In genomic region chr21:34243562-34243961, GRCh38 we compare ENCODE assay signal across 8 cellular contexts.
DNase-seq lines count a peak whose midpoint lies in the region; ATAC-seq and TF ChIP-seq lines count a peak whose summit lies in the region.

No MANE protein-coding gene starts in this region.

- no peaks in the 10 kb centered on the region for H3K79me1 ChIP-seq in IMR-90 (ENCODE audit: low read depth in 1 of 2, low read length in 2 of 2)

- no peak overlapping the region for H2AK9ac ChIP-seq in IMR-90 (replicated peaks; ENCODE audit: low read depth, low read length, poor library complexity)

- TF ChIP-seq POLR2A in IMR-90 (IDR thresholded peaks at IDR 0.05; ENCODE audit: low read depth, low read length) = no peak

- intact Hi-C loops in IMR-90 (cut with micrococcal nuclease) = loop anchor here (1.0 kb wide), 1 partner anchor 319 kb away; no protein-coding TSS in a partner anchor

- WGBS in IMR-90 (ENCODE audit: extremely low coverage in 2 of 2, insufficient read length in 1 of 2), 2 experiments = no CpG with 5 or more reads among the region's 1 CpG

- in situ Hi-C loops in IMR-90 (cut with MboI; ENCODE audit: low sequenced_read_pairs) = no loop called here

- H3K9me3 ChIP-seq in DND-41 (ENCODE audit: insufficient read depth, low read length, severe bottlenecking) (peaks cover 10% of the 10 kb centered on the region), IMR-90 (ENCODE audit: control insufficient read depth, insufficient read depth, low read length) (peaks cover 13% of the 10 kb centered on the region)

- no peak overlapping the region for H2AK5ac ChIP-seq in IMR-90 (ENCODE audit: low read depth, low read length)

- H2BK15ac ChIP-seq in IMR-90 (ENCODE audit: low read depth, low read length) = no peak overlapping the region

- H3K9me1 ChIP-seq in IMR-90 (ENCODE audit: insufficient read depth, low read length) = no peaks in the 10 kb centered on the region

- peak; percentile 67 for TF ChIP-seq CTCF in DND-41 (IDR thresholded peaks at IDR 0.05; ENCODE audit: borderline replicate concordance, extremely low read depth, low read length, poor library complexity, severe bottlenecking)
- peak; percentile 47 for TF ChIP-seq CTCF in IMR-90 (conservative IDR thresholded peaks at IDR 0.05; ENCODE audit: low read depth, low read length)

- H3K27me3 ChIP-seq in DND-41 (ENCODE audit: insufficient read depth, low read length, poor library complexity) (no peaks in the 10 kb centered on the region), IMR-90 (ENCODE audit: control insufficient read depth, insufficient read depth, low read length) (peaks cover 41% of the 10 kb centered on the region)

- dilution Hi-C loops in IMR-90 (cut with HindIII; ENCODE audit: low sequenced_read_pairs, unreplicated experiment) = no loop called here

- POLR2A ChIA-PET in IMR-90 (lab: Charles Lee; ENCODE audit: unreplicated experiment) = no interaction called here

- H3K36me3 ChIP-seq in DND-41 (ENCODE audit: insufficient read depth, low read length) (no peaks in the 10 kb centered on the region), IMR-90 (ENCODE audit: control insufficient read depth, insufficient read depth, low read length) (no peaks in the 10 kb centered on the region)

- H2BK120ac ChIP-seq in IMR-90 (ENCODE audit: low read depth, low read length) = no peak overlapping the region

- H3K4me2 ChIP-seq in DND-41 (ENCODE audit: insufficient read depth, low read length) = no peak overlapping the region
- H3K4me2 ChIP-seq in IMR-90 (ENCODE audit: low read depth, low read length) = no peak overlapping the region

- no peaks in the 10 kb centered on the region for H3K4me1 ChIP-seq in DND-41 (ENCODE audit: insufficient read depth, low read length)
- H3K4me1 ChIP-seq in IMR-90 (ENCODE audit: control insufficient read depth, insufficient read depth, low read length) = no peaks in the 10 kb centered on the region

- no peak overlapping the region for H2BK5ac ChIP-seq in IMR-90 (ENCODE audit: low read depth, low read length, poor library complexity, severe bottlenecking)

- H4K8ac ChIP-seq in IMR-90 (ENCODE audit: low read depth in 2 of 2, low read length in 2 of 2) = no peak overlapping the region

- no peak overlapping the region for H3K27ac ChIP-seq in DND-41 (ENCODE audit: low read length)
- no peak overlapping the region for H3K27ac ChIP-seq in IMR-90 (ENCODE audit: insufficient read depth, low read length)

- no peaks in the 10 kb centered on the region for H4K20me1 ChIP-seq in DND-41 (ENCODE audit: insufficient read depth, low read length)
- H4K20me1 ChIP-seq in IMR-90 (ENCODE audit: insufficient read depth, low read length) = no peaks in the 10 kb centered on the region

- H4K91ac ChIP-seq in IMR-90 (ENCODE audit: insufficient read depth, low read depth, low read length) = no peak overlapping the region

- no peak overlapping the region for H2AFZ ChIP-seq in DND-41 (ENCODE audit: low read depth, low read length)
- H2AFZ ChIP-seq in IMR-90 (replicated peaks; ENCODE audit: low read length, poor library complexity) = no peak overlapping the region

- CTCF ChIA-PET in IMR-90 (lab: Yijun Ruan, JAX) = no interaction called here

- no peak overlapping the region for H3K56ac ChIP-seq in IMR-90 (ENCODE audit: extremely low read depth, insufficient read depth, low read length)

- BruUV-seq in IMR-90 (replicated peaks; lab: Mats Ljungman, UMichigan) = no TSS peak

- H3K4ac ChIP-seq in IMR-90 (ENCODE audit: low read depth, low read length) = no peak overlapping the region

- no peak overlapping the region for H4K5ac ChIP-seq in IMR-90 (ENCODE audit: low read depth, low read length)

- no peaks in the 10 kb centered on the region for H3K79me2 ChIP-seq in DND-41 (ENCODE audit: insufficient read depth, low read length)

- peak; percentile 61; the same call in 2 of the 3 replicates for ATAC-seq in DND-41 (ENCODE audit: insufficient read depth, low read depth)
- no peak for ATAC-seq in IMR-90 (ENCODE audit: low read depth)

- peak; percentile 58 for TF ChIP-seq RAD21 in IMR-90 (IDR thresholded peaks at IDR 0.05; ENCODE audit: low read length)

- no peak overlapping the region for H3K4me3 ChIP-seq in DND-41 (ENCODE audit: low read depth in 1 of 2, low read length in 2 of 2)
- no peak overlapping the region for H3K4me3 ChIP-seq in IMR-90 (ENCODE audit: insufficient read depth, low read depth, low read length)

- H3K14ac ChIP-seq in IMR-90 (replicated peaks; ENCODE audit: low read depth, low read length) = no peak overlapping the region

- H2BK20ac ChIP-seq in IMR-90 (ENCODE audit: low read depth, low read length) = no peak overlapping the region

- H3K18ac ChIP-seq in IMR-90 (ENCODE audit: low read depth, low read length) = no peak overlapping the region

- H3K23ac ChIP-seq in IMR-90 (ENCODE audit: low read depth, low read length) = no peak overlapping the region

- DNase-seq in DND-41 = peak; percentile 37
- DNase-seq in IMR-90 = peak; percentile 11
- peak; percentile 21 for DNase-seq in UCSD-AML1 (lab: John Stamatoyannopoulos, UW; ENCODE audit: unreplicated experiment)
- peak; percentile 12 for DNase-seq in hepatic stellate cell (ENCODE audit: low spot score)
- DNase-seq in NCI-H2081 treated with DMSO at 0.1 percent for 48 hours (lab: John Stamatoyannopoulos, UW) = no peak
- DNase-seq in pons (ENCODE audit: low spot score) = no peak
- no peak for DNase-seq in activated CD8-positive, alpha-beta memory T cell treated with anti-CD3 and anti-CD28 coated beads, Interleukin-2, amount 50 U/mL, for 4 hours
- DNase-seq in germinal center (ENCODE audit: low spot score) = no peak

- H3K9ac ChIP-seq in DND-41 (ENCODE audit: low read depth, low read length) (no peak overlapping the region), IMR-90 (ENCODE audit: low read depth, low read length) (no peak overlapping the region)

TF ChIP-seq in IMR-90, 13 proteins besides CTCF, POLR2A, EP300 and RAD21:
- TF ChIP-seq ELK1 (IDR thresholded peaks at IDR 0.05; ENCODE audit: borderline replicate concordance, low read depth, low read length) (no peak), SMC3 (IDR thresholded peaks at IDR 0.05; ENCODE audit: low read depth, low read length) (peak; percentile 57)
TF ChIP-seq in IMR-90: peak in this region for 1.

Comparison
In these comparisons a context has a peak if more than half of its experiments do, and no peak if none do; other contexts are left out.
1. DNase-seq: peak in DND-41 (single experiment), IMR-90 (single experiment), UCSD-AML1 (single experiment) and hepatic stellate cell (single experiment); none in NCI-H2081 treated with DMSO at 0.1 percent for 48 hours (single experiment), pons (single experiment), activated CD8-positive, alpha-beta memory T cell treated with anti-CD3 and anti-CD28 coated beads, Interleukin-2, amount 50 U/mL, for 4 hours (single experiment) and germinal center (single experiment).